Comparison of ENCODE assay signal across 8 cellular contexts in genomic region chr3:48232734-48233133, GRCh38. TPM values are rescaled to one million over a fixed set of nuclear protein-coding genes. Genes with fewer than 3 reads are reported as not detected.
DNase-seq lines count a peak whose midpoint lies in the region; ATAC-seq and TF ChIP-seq lines count a peak whose summit lies in the region.

No MANE protein-coding gene starts in this region.

- H3K27ac ChIP-seq in VCaP: peak overlapping the region; percentile 95
- H3K27ac ChIP-seq in mammary epithelial cell (ENCODE audit: insufficient read depth, low read depth, low read length): no peak overlapping the region

- intact Hi-C loops in mammary epithelial cell (cut with micrococcal nuclease): loop anchor here (1.0 kb wide), 6 partner anchors 36 to 316 kb away; partner anchors contain the start of genes CCDC51 and TMA7

- H3K4me2 ChIP-seq in mammary epithelial cell (ENCODE audit: insufficient read depth, low read depth, low read length): no peak overlapping the region

- DNase-seq in DMS 273 treated with DMSO at 0.1 percent for 48 hours (lab: John Stamatoyannopoulos, UW) (peak; percentile 65), HAP-1 (ENCODE audit: low spot score in 2 of 2) (peak; percentile 89 to 91), NCI-H2107 treated with DMSO at 0.1 percent for 48 hours (lab: John Stamatoyannopoulos, UW; ENCODE audit: unreplicated experiment) (peak; percentile 76), mammary epithelial cell (peak; percentile 60), kidney tubule cell (ENCODE audit: low spot score) (peak; percentile 74)
- DNase-seq in stimulated activated CD4-positive, alpha-beta T cell treated with anti-CD3 and anti-CD28 coated beads, Interleukin-2, amount 100 ng/mL, for 4 hours (ENCODE audit: low read depth): peak; percentile 35

- TF ChIP-seq CTCF in VCaP (conservative IDR thresholded peaks at IDR 0.05) (peak; percentile 70), mammary epithelial cell (conservative IDR thresholded peaks at IDR 0.05 in 1 of 2, IDR thresholded peaks at IDR 0.05 in 1 of 2; ENCODE audit: extremely low read depth in 1 of 2, insufficient read depth in 1 of 2, low read depth in 1 of 2, low read length in 2 of 2) (peak; percentile 52 to 74)

- H3K4me1 ChIP-seq in HAP-1: peaks cover 18% of the 10 kb centered on the region
- peaks cover 5% of the 10 kb centered on the region for H3K4me1 ChIP-seq in mammary epithelial cell (ENCODE audit: insufficient read depth, low read length)

- no peak for ATAC-seq in GM18502 (IDR thresholded peaks at IDR 0.05; ENCODE audit: poor library complexity, unreplicated experiment)

- H3K79me2 ChIP-seq in mammary epithelial cell (ENCODE audit: insufficient read depth, low read length): no peaks in the 10 kb centered on the region

- in situ Hi-C loops in HAP-1 (cut with MboI; ENCODE audit: low sequenced_read_pairs): no loop called here
- in situ Hi-C loops in mammary epithelial cell (cut with MboI; ENCODE audit: low sequenced_read_pairs in 2 of 2): no loop called here

- BruUV-seq in mammary epithelial cell (replicated peaks; lab: Mats Ljungman, UMichigan): no TSS peak

- H3K9me3 ChIP-seq in HAP-1: no peaks in the 10 kb centered on the region
- no peaks in the 10 kb centered on the region for H3K9me3 ChIP-seq in mammary epithelial cell (replicated peaks; ENCODE audit: insufficient read depth, low read length)

- CTCF ChIA-PET in mammary epithelial cell (lab: Charles Lee; ENCODE audit: low non-redundant PET): no interaction called here

- H3K36me3 ChIP-seq in HAP-1 (replicated peaks): no peaks in the 10 kb centered on the region
- no peaks in the 10 kb centered on the region for H3K36me3 ChIP-seq in mammary epithelial cell (ENCODE audit: insufficient read depth, low read length)

- 0% methylated on average over 6 of the region's 6 CpGs for WGBS in mammary epithelial cell (ENCODE audit: low coverage, missing lambda C conversion rate)

- H3K27me3 ChIP-seq in HAP-1 (ENCODE audit: low read depth): no peaks in the 10 kb centered on the region
- no peaks in the 10 kb centered on the region for H3K27me3 ChIP-seq in mammary epithelial cell (ENCODE audit: insufficient read depth, low read length)

- H3K9ac ChIP-seq in mammary epithelial cell (ENCODE audit: insufficient read depth, low read length): no peak overlapping the region

- H2AFZ ChIP-seq in mammary epithelial cell (ENCODE audit: low read depth, low read length): peak overlapping the region; percentile 84

- H4K20me1 ChIP-seq in mammary epithelial cell (ENCODE audit: insufficient read depth, low read length): no peaks in the 10 kb centered on the region

- dilution Hi-C loops in mammary epithelial cell (cut with HindIII; ENCODE audit: low sequenced_read_pairs): loop anchor here (5.0 kb wide), 1 partner anchor 40 kb away; no protein-coding TSS in a partner anchor

- H3K4me3 ChIP-seq in HAP-1 (no peak overlapping the region), mammary epithelial cell (replicated peaks in 1 of 3; ENCODE audit: insufficient read depth in 1 of 3, low read depth in 2 of 3, low read length in 3 of 3) (peak overlapping the region in 1 of 3 experiments; percentile 4)

RNA-seq across cellular contexts. Expression of gene ZNF589, which starts 8.2 kb away (rescaled TPM):
- 1 to 10 TPM; 8.8 to 9.2 TPM for total RNA-seq in mammary epithelial cell
- polyA plus RNA-seq in mammary epithelial cell: 7.1 TPM
- polyA minus RNA-seq in mammary epithelial cell: 2.9 TPM

RNA-seq across cellular contexts. Expression of gene CAMP, which starts 9.4 kb away (rescaled TPM):
- total RNA-seq in mammary epithelial cell: 1 to 10 TPM; 5.3 to 7.0 TPM
- 7.7 TPM for polyA plus RNA-seq in mammary epithelial cell
- polyA minus RNA-seq in mammary epithelial cell: 4.4 TPM

RNA-seq across cellular contexts. Expression of gene CDC25A, which starts 44.5 kb away (rescaled TPM):
- 10 to 100 TPM in 1 of 2 donors, 1 to 10 TPM in 1; 7.3 to 17.8 TPM for total RNA-seq in mammary epithelial cell
- 16.3 TPM for polyA plus RNA-seq in mammary epithelial cell
- 15.7 TPM for polyA minus RNA-seq in mammary epithelial cell

Comparison
In these comparisons a context has a peak if more than half of its experiments do, and no peak if none do; other contexts are left out.
1. DNase-seq: peak in every context shown above with its lines; median percentile 90 in HAP-1; 76 in NCI-H2107 treated with DMSO at 0.1 percent for 48 hours; 74 in kidney tubule cell; 65 in DMS 273 treated with DMSO at 0.1 percent for 48 hours; 60 in mammary epithelial cell; 35 in stimulated activated CD4-positive, alpha-beta T cell treated with anti-CD3 and anti-CD28 coated beads, Interleukin-2, amount 100 ng/mL, for 4 hours.